11 cellular contexts compared by ENCODE assay signal in the genomic region with DNA sequence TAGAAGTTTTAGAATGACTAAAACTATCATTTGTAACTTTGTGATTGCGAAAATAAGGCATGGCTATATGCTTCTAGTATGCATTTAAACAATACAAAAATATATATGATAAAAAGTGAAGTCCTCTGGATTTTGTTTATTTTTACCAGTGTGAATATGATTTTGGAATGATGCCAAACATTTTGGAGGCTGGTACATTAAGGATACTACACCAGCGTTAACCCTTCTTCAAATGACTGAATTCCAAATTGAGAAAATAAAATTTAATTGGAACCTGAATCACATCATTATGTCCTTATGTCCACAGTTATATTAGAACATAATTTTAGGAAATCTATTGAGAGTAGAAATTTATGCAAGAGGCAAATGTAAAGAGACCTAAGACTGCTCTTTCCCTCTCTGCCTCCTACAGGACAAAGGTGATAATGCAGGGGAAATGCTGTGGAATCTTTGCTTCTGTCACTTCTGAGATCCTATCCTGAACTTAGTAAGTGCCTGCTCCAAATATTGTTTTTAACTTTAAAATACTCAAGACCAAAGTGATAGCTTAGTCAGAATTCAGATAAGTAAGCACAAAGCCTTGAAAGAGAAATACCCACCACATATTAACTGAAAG.
DNase-seq lines count a peak whose midpoint lies in the region; ATAC-seq and TF ChIP-seq lines count a peak whose summit lies in the region.
"Had no signal": no experiment of that assay in that cellular context is flagged by ENCODE, and none has a peak within 500 bp of the region (broad histone marks: within the 10 kb centered on the region; RNA-seq: fewer than 3 reads in every experiment).

No MANE protein-coding gene starts in this region.

- ATAC-seq in GM18907 (IDR thresholded peaks at IDR 0.05; ENCODE audit: unreplicated experiment) (no peak), GM21381 (IDR thresholded peaks at IDR 0.05; ENCODE audit: unreplicated experiment) (no peak)
- ATAC-seq: T-helper 17 cell had no signal

- no peak overlapping the region for H3K4me3 ChIP-seq in fibroblast of villous mesenchyme (ENCODE audit: low read depth, low read length)

- DNase-seq in AML-193 (lab: John Stamatoyannopoulos, UW) (peak; percentile 20 to 34), H4 (ENCODE audit: low spot score) (peak; percentile 7), RPMI7951 (ENCODE audit: low read depth) (peak; percentile 35), fibroblast of villous mesenchyme (ENCODE audit: low read depth) (peak; percentile 5), G401 (ENCODE audit: low spot score) (no peak)
- DNase-seq in stimulated activated CD4-positive, alpha-beta T cell treated with anti-CD3 and anti-CD28 coated beads, Interleukin-2, amount 100 ng/mL, for 24 hours, result no peak
- DNase-seq: activated naive CD8-positive, alpha-beta T cell treated with anti-CD3 and anti-CD28 coated beads, Interleukin-2, amount 10 ng/mL, durations not matched to agents 7 days and 5 days; NCI-H1105 treated with DMSO at 0.1 percent for 48 hours; T-helper 17 cell had no signal

- peak; percentile 55 for TF ChIP-seq CTCF in fibroblast of villous mesenchyme (IDR thresholded peaks at IDR 0.05; ENCODE audit: insufficient read depth, low read depth, low read length)

- in situ Hi-C loops in G401 (cut with HindIII; ENCODE audit: low sequenced_read_pairs), result no loop called here

Comparison
In these comparisons a context has a peak if more than half of its experiments do, and no peak if none do; other contexts are left out.
1. DNase-seq: peak in AML-193 (2 of 2), H4 (single experiment), RPMI7951 (single experiment) and fibroblast of villous mesenchyme (single experiment); none in stimulated activated CD4-positive, alpha-beta T cell treated with anti-CD3 and anti-CD28 coated beads, Interleukin-2, amount 100 ng/mL, for 24 hours (0 of 2) and G401 (single experiment).